Comparison of ENCODE assay signal across 10 cellular contexts in the genomic region with DNA sequence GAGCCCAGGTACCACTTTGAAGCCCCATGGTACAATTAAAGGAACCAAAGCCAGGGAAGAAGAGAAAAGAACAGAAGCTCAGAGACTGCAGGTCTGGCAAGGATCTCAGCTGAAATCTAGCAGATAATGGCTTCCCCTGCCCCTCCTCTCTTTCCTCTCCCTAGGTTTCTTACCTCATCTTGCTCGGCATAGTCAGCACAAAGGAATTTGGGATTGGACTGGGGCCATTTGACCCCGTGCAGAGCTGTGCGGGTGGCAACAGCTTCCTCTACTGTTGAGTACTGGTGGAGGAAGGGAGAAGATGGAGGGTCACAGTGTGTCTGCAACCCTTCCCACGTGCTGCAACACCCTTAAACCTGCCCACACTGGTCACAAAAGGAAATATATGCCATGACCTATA. TPM values are rescaled to one million over a fixed set of nuclear protein-coding genes. Genes with fewer than 3 reads are reported as not detected.
DNase-seq lines count a peak whose midpoint lies in the region; ATAC-seq, FAIRE-seq and TF ChIP-seq lines count a peak whose summit lies in the region.
"Had no signal": no experiment of that assay in that cellular context is flagged by ENCODE, and none has a peak within 500 bp of the region (broad histone marks: within the 10 kb centered on the region; RNA-seq: fewer than 3 reads in every experiment).

No MANE protein-coding gene starts in this region.

- H3K27ac ChIP-seq in ovary = no peak overlapping the region

- 2 to 7% (median 3%) methylated on average over 4 of the region's 4 CpGs for WGBS in ovary, 3 donors

- FAIRE-seq in RCC 7860 (lab: Jason Lieb, UNC) = peak; percentile 76

- TF ChIP-seq CTCF in ovary (IDR thresholded peaks at IDR 0.05) = no peak

- no peaks in the 10 kb centered on the region for H3K9me3 Mint-ChIP-seq in effector memory CD8-positive, alpha-beta T cell
- H3K9me3 Mint-ChIP-seq: activated T-cell treated with anti-CD3 and anti-CD28 coated beads, Interleukin-2, amount 50 U/mL, for 4 hours had no signal

- H3K4me1 ChIP-seq in ovary (ENCODE audit: insufficient read depth) = no peaks in the 10 kb centered on the region

- peaks cover 8 to 9% of the 10 kb centered on the region in 2 donors for H3K4me1 Mint-ChIP-seq in effector memory CD8-positive, alpha-beta T cell (ENCODE audit: low read depth in 2 of 2)

- intact Hi-C loops in ovary (cut with DNase I) = no loop called here

- H3K4me3 Mint-ChIP-seq in effector memory CD8-positive, alpha-beta T cell = no peak overlapping the region
- H3K4me3 Mint-ChIP-seq: activated T-cell treated with anti-CD3 and anti-CD28 coated beads, Interleukin-2, amount 50 U/mL, for 4 hours had no signal

- no peaks in the 10 kb centered on the region for H3K9me3 ChIP-seq in ovary

- ATAC-seq in GM18861 (IDR thresholded peaks at IDR 0.05; ENCODE audit: unreplicated experiment) = no peak
- no peak for ATAC-seq in effector memory CD8-positive, alpha-beta T cell (replicated peaks)
- ATAC-seq: activated T-cell treated with anti-CD3 and anti-CD28 coated beads, Interleukin-2, amount 50 U/mL, for 4 hours had no signal

- H3K27me3 ChIP-seq in ovary = no peaks in the 10 kb centered on the region

- no peak overlapping the region for H3K4me3 ChIP-seq in ovary

- TF ChIP-seq EP300 in ovary (IDR thresholded peaks at IDR 0.05) = no peak

- H3K27me3 Mint-ChIP-seq in effector memory CD8-positive, alpha-beta T cell = no peaks in the 10 kb centered on the region

- DNase-seq in AG20443 (ENCODE audit: low spot score) (peak; percentile 89), RCC 7860 (ENCODE audit: low spot score) (peak; percentile 80), fibroblast of peridontal ligament (ENCODE audit: extremely low read depth) (peak; percentile 88), ovary (peak; percentile 72 to 83 (median 82))
- no peak for DNase-seq in activated CD4-positive, alpha-beta T cell treated with anti-CD3 and anti-CD28 coated beads, Interleukin-2, amount 50 U/mL, for 4 hours
- DNase-seq in effector memory CD8-positive, alpha-beta T cell = no peak
- no peak for DNase-seq in stimulated activated CD4-positive, alpha-beta T cell treated with anti-CD3 and anti-CD28 coated beads, Interleukin-4, amount 100 ng/mL, for 4 hours
- DNase-seq: activated T-cell treated with anti-CD3 and anti-CD28 coated beads, Interleukin-2, amount 50 U/mL, for 4 hours; NCI-H774 had no signal

- TF ChIP-seq POLR2A in ovary (IDR thresholded peaks at IDR 0.05) = no peak

- H3K27ac Mint-ChIP-seq in effector memory CD8-positive, alpha-beta T cell = no peak overlapping the region

- peaks cover 93% of the 10 kb centered on the region for H3K36me3 Mint-ChIP-seq in effector memory CD8-positive, alpha-beta T cell (ENCODE audit: insufficient read depth)

- peaks cover 2% of the 10 kb centered on the region for H3K36me3 ChIP-seq in ovary

RNA-seq across cellular contexts. Expression of gene CDH24, which starts 4.7 kb away (rescaled TPM):
- total RNA-seq in ovary = 1 to 10 TPM; 1.0 to 6.6 (median 2.3) TPM
- polyA plus RNA-seq in ovary = 1 to 10 TPM; 2.1 to 5.5 TPM

RNA-seq across cellular contexts. Expression of gene PSMB11, which starts 20.0 kb away (rescaled TPM):
- total RNA-seq in ovary = not detected
- polyA plus RNA-seq in ovary = not detected
- total RNA-seq: activated T-cell treated with anti-CD3 and anti-CD28 coated beads, Interleukin-2, amount 50 U/mL, for 4 hours had no signal

RNA-seq across cellular contexts. Expression of gene PSMB5, which starts 27.3 kb away (rescaled TPM):
- total RNA-seq in ovary = 100 to 1,000 TPM in 1 of 7 donors, 10 to 100 TPM in 6; 65.3 to 144 (median 77.4) TPM
- 100 to 1,000 TPM in 1 of 2 donors, 10 to 100 TPM in 1; 79.9 to 112 TPM for polyA plus RNA-seq in ovary

RNA-seq across cellular contexts. Expression of gene ACIN1, which starts 32.9 kb away (rescaled TPM):
- total RNA-seq in ovary = 100 to 1,000 TPM in 5 of 7 donors, 10 to 100 TPM in 2; 83.3 to 162 (median 135) TPM
- 100 to 1,000 TPM in 1 of 2 donors, 10 to 100 TPM in 1; 95.4 to 165 TPM for polyA plus RNA-seq in ovary

RNA-seq across cellular contexts. Expression of gene C14orf119, which starts 33.3 kb away (rescaled TPM):
- 10 to 100 TPM; 13.8 to 47.2 (median 41.5) TPM for total RNA-seq in ovary
- 10 to 100 TPM; 31.4 to 55.6 TPM for polyA plus RNA-seq in ovary

Comparison
In these comparisons a context has a peak if more than half of its experiments do, and no peak if none do; other contexts are left out.
1. DNase-seq: peak in AG20443 (single experiment), RCC 7860 (single experiment), fibroblast of peridontal ligament (single experiment) and ovary (5 of 5); none in activated CD4-positive, alpha-beta T cell treated with anti-CD3 and anti-CD28 coated beads, Interleukin-2, amount 50 U/mL, for 4 hours (0 of 2), effector memory CD8-positive, alpha-beta T cell (0 of 3) and stimulated activated CD4-positive, alpha-beta T cell treated with anti-CD3 and anti-CD28 coated beads, Interleukin-4, amount 100 ng/mL, for 4 hours (0 of 2).